16 cellular contexts compared by ENCODE assay signal in genomic region chr15:100930306-100930848, GRCh38. TPM values are rescaled to one million over a fixed set of nuclear protein-coding genes. Genes with fewer than 3 reads are reported as not detected.
"Had no signal": no experiment of that assay in that cellular context is flagged by ENCODE, and none has a peak within 500 bp of the region (broad histone marks: within the 10 kb centered on the region; RNA-seq: fewer than 3 reads in every experiment).

No MANE protein-coding gene starts in this region.

- H3K4me1 ChIP-seq: ascending aorta, gastrocnemius medialis, pancreas, vagina had no signal

- DNase-seq: activated CD4-positive, alpha-beta T cell treated with anti-CD3 and anti-CD28 coated beads for 1 hour; activated CD4-positive, alpha-beta T cell treated with anti-CD3 and anti-CD28 coated beads, Interleukin-2, amount 50 U/mL, for 4 hours; activated naive CD4-positive, alpha-beta T cell treated with anti-CD3 and anti-CD28 coated beads for 36 hours; activated naive CD8-positive, alpha-beta T cell treated with anti-CD3 and anti-CD28 coated beads, Interleukin-2, amount 50 U/mL, for 24 hours; activated T-cell treated with anti-CD3 and anti-CD28 coated beads for 4 hours; dermis blood vessel endothelial cell; gastrocnemius medialis; heart right ventricle; left cardiac atrium; pancreas; stimulated activated naive B cell treated with anti-CD40 and anti-IgM and Interleukin-4, amounts not matched to agents 10 μg/mL and 1 μg/mL and 100 μg/mL, for 72 hours; T1000 had no signal

- ATAC-seq: activated naive CD8-positive, alpha-beta T cell treated with anti-CD3 and anti-CD28 coated beads, Interleukin-2, amount 50 U/mL, for 24 hours; activated T-helper 17 cell treated with anti-CD3 and anti-CD28 coated beads, Interleukin-2, amount 50 U/mL, for 72 hours; gastrocnemius medialis; heart right ventricle; left cardiac atrium; stimulated activated naive B cell treated with anti-CD40 and anti-IgM and Interleukin-4, amounts not matched to agents 10 μg/mL and 1 μg/mL and 100 μg/mL, for 72 hours had no signal

- H3K27me3 ChIP-seq: ascending aorta, gastrocnemius medialis, heart right ventricle, pancreas, thyroid gland, vagina had no signal

- H3K4me3 ChIP-seq: ascending aorta, gastrocnemius medialis, heart right ventricle, pancreas, thyroid gland, vagina had no signal

- H3K36me3 ChIP-seq: gastrocnemius medialis, pancreas, thyroid gland had no signal

- H3K9me3 ChIP-seq: ascending aorta, gastrocnemius medialis, heart right ventricle, pancreas, thyroid gland, vagina had no signal

- H3K27ac ChIP-seq: ascending aorta, gastrocnemius medialis, heart right ventricle, pancreas, thyroid gland, vagina had no signal

RNA-seq across cellular contexts. Expression of gene ALDH1A3, which starts 50.7 kb away (rescaled TPM):
- total RNA-seq: activated naive CD4-positive, alpha-beta T cell treated with anti-CD3 and anti-CD28 coated beads for 36 hours; activated T-helper 17 cell treated with anti-CD3 and anti-CD28 coated beads, Interleukin-2, amount 50 U/mL, for 72 hours had no signal
